ENCODE assay signal across 8 cellular contexts in the genomic region with DNA sequence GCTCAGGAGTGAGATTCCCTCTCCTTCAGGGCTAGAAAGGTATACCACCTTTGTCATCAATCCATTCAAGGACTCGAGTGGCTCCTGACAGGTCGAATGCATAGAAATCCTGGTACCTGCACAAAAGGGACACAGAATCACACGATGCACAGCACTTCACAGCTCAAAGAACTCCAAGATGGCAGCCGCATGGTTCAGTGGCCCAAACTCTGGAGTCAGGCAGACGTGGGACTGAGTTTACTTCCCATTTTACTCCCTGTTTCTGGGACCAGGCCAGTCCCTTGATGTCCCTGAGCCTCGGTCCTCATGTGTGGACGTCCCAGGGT. TPM values are rescaled to one million over a fixed set of nuclear protein-coding genes. Genes with fewer than 3 reads are reported as not detected.
DNase-seq lines count a peak whose midpoint lies in the region; ATAC-seq and TF ChIP-seq lines count a peak whose summit lies in the region.

No MANE protein-coding gene starts in this region.

- H3K4me3 ChIP-seq in GM12865 (ENCODE audit: low read depth, low read length) (peak overlapping the region; percentile 76), SJCRH30 (peak overlapping the region; percentile 71), fibroblast of lung (replicated peaks in 1 of 4; ENCODE audit: control extremely low read depth in 1 of 4, insufficient read depth in 1 of 4, low read depth in 3 of 4, low read length in 4 of 4) (peak overlapping the region; percentile 59 to 99 (median 86)), rectal smooth muscle tissue (ENCODE audit: low read length) (peak overlapping the region; percentile 98)

- H3K79me2 ChIP-seq in fibroblast of lung (ENCODE audit: control insufficient read depth, insufficient read depth, low read length), result peaks cover 16% of the 10 kb centered on the region

- peak overlapping the region; percentile 83 for H3K9ac ChIP-seq in fibroblast of lung (ENCODE audit: insufficient read depth, low read length)
- peak overlapping the region; percentile 53 for H3K9ac ChIP-seq in rectal smooth muscle tissue (ENCODE audit: low read length)

- DNase-seq in GM12865 (ENCODE audit: low read depth), result no peak
- DNase-seq in SJCRH30, result no peak
- DNase-seq in fibroblast of lung (ENCODE audit: low read depth in 2 of 2), result no peak
- no peak for DNase-seq in NCI-H1417 treated with DMSO at 0.1 percent for 48 hours (lab: John Stamatoyannopoulos, UW)

- H3K4me1 ChIP-seq in SJCRH30 (peaks cover 5% of the 10 kb centered on the region), fibroblast of lung (ENCODE audit: control insufficient read depth, extremely low read depth, insufficient read depth, low read length) (peaks cover 11% of the 10 kb centered on the region), rectal smooth muscle tissue (ENCODE audit: control insufficient read depth, insufficient read depth, low read length) (peaks cover 11% of the 10 kb centered on the region)

- TF ChIP-seq CTCF in GM12865 (IDR thresholded peaks at IDR 0.05; ENCODE audit: insufficient read depth, low read depth, low read length, missing control alignments) (no peak), fibroblast of lung (conservative IDR thresholded peaks at IDR 0.05 in 1 of 2, IDR thresholded peaks at IDR 0.05 in 1 of 2; ENCODE audit: low read depth in 1 of 2, low read length in 2 of 2) (no peak)

- peaks cover 13% of the 10 kb centered on the region for H3K36me3 ChIP-seq in SJCRH30
- H3K36me3 ChIP-seq in fibroblast of lung (ENCODE audit: control insufficient read depth, insufficient read depth, low read length), result peaks cover 13% of the 10 kb centered on the region
- H3K36me3 ChIP-seq in rectal smooth muscle tissue (ENCODE audit: control insufficient read depth, insufficient read depth, low read length), result peaks cover 6% of the 10 kb centered on the region

- peak overlapping the region; percentile 36 for H3K27ac ChIP-seq in SJCRH30
- peak overlapping the region; percentile 93 for H3K27ac ChIP-seq in fibroblast of lung (ENCODE audit: insufficient read depth, low read length)
- H3K27ac ChIP-seq in rectal smooth muscle tissue (ENCODE audit: low read depth, low read length), result peak overlapping the region; percentile 86

- no peaks in the 10 kb centered on the region for H4K20me1 ChIP-seq in fibroblast of lung (ENCODE audit: control insufficient read depth, extremely low read depth, insufficient read depth, low read length)

- peak overlapping the region; percentile 23 for H2AFZ ChIP-seq in fibroblast of lung (ENCODE audit: low read length)

- H3K9me3 ChIP-seq in SJCRH30 (replicated peaks) (no peaks in the 10 kb centered on the region), fibroblast of lung (ENCODE audit: control insufficient read depth, insufficient read depth, low read depth, low read length) (no peaks in the 10 kb centered on the region)

- ATAC-seq in HG02798 (IDR thresholded peaks at IDR 0.05; ENCODE audit: poor library complexity, unreplicated experiment) (no peak), GM21576 (IDR thresholded peaks at IDR 0.05; ENCODE audit: unreplicated experiment) (no peak), HG02884 (IDR thresholded peaks at IDR 0.05; ENCODE audit: unreplicated experiment) (no peak)

- peak overlapping the region; percentile 95 for H3K4me2 ChIP-seq in fibroblast of lung (ENCODE audit: extremely low read depth, insufficient read depth, low read length)

- H3K27me3 ChIP-seq in SJCRH30 (no peaks in the 10 kb centered on the region), fibroblast of lung (ENCODE audit: control insufficient read depth, insufficient read depth, low read length) (no peaks in the 10 kb centered on the region), rectal smooth muscle tissue (ENCODE audit: control insufficient read depth, insufficient read depth, low read length) (no peaks in the 10 kb centered on the region)

RNA-seq across cellular contexts. Expression of gene WDR73, which starts 0.5 kb away (rescaled TPM):
- total RNA-seq in SJCRH30 (2014; rRNA removed; shearing (Covaris generic)), result 22.0 and 26.3 TPM in 2 replicates
- 38.3 and 51.1 TPM in 2 replicates for total RNA-seq in fibroblast of lung
- polyA plus RNA-seq in fibroblast of lung, result 15.6 and 16.8 TPM in 2 replicates
- 13.5 and 15.6 TPM in 2 replicates for polyA plus RNA-seq in fibroblast of lung (2012)
- 18.1 and 20.7 TPM in 2 replicates for polyA minus RNA-seq in fibroblast of lung (ENCODE audit: low replicate concordance)

RNA-seq across cellular contexts. Expression of gene NMB, which starts 4.5 kb away (rescaled TPM):
- 4.2 and 4.4 TPM in 2 replicates for total RNA-seq in SJCRH30 (2014; rRNA removed; shearing (Covaris generic))
- 3.1 and 3.6 TPM in 2 replicates for total RNA-seq in fibroblast of lung
- polyA plus RNA-seq in fibroblast of lung, result 1.5 and 2.4 TPM in 2 replicates
- polyA plus RNA-seq in fibroblast of lung (2012), result 4.1 and 7.6 TPM in 2 replicates
- polyA minus RNA-seq in fibroblast of lung (ENCODE audit: low replicate concordance), result 3.9 and 8.8 TPM in 2 replicates

RNA-seq across cellular contexts. Expression of gene ZSCAN2, which starts 52.7 kb away (rescaled TPM):
- total RNA-seq in SJCRH30 (2014; rRNA removed; shearing (Covaris generic)), result 10.5 and 16.4 TPM in 2 replicates
- total RNA-seq in fibroblast of lung, result 9.2 and 9.8 TPM in 2 replicates
- 6.4 and 8.9 TPM in 2 replicates for polyA plus RNA-seq in fibroblast of lung
- polyA plus RNA-seq in fibroblast of lung (2012), result 5.8 and 8.0 TPM in 2 replicates
- polyA minus RNA-seq in fibroblast of lung (ENCODE audit: low replicate concordance), result 2.1 and 3.1 TPM in 2 replicates

Comparison
In these comparisons a context has a peak if more than half of its experiments do, and no peak if none do; other contexts are left out.
1. H3K27ac ChIP-seq: peak in every context shown above with its lines; median percentile 93 in fibroblast of lung; 86 in rectal smooth muscle tissue; 36 in SJCRH30.